ENCODE assay signal across 8 cellular contexts in genomic region chr9:35923927-35924763, GRCh38. TPM values are rescaled to one million over a fixed set of nuclear protein-coding genes. Genes with fewer than 3 reads are reported as not detected.
A peak's percentile ranks its signal among the peaks of the same experiment; 100 is the strongest.
DNase-seq lines count a peak whose midpoint lies in the region; ATAC-seq and TF ChIP-seq lines count a peak whose summit lies in the region.

No MANE protein-coding gene starts in this region.

- peak; percentile 97 to 98 for ATAC-seq in activated T-cell treated with anti-CD3 and anti-CD28 coated beads, Interleukin-2, amount 50 U/mL, for 4 hours
- ATAC-seq in left cardiac atrium: peak; percentile 65 to 97
- no peak for ATAC-seq in HG03108 (IDR thresholded peaks at IDR 0.05; ENCODE audit: unreplicated experiment)

- H3K27me3 ChIP-seq in BE2C: no peaks in the 10 kb centered on the region

- DNase-seq in DMS 273 (lab: John Stamatoyannopoulos, UW; ENCODE audit: unreplicated experiment): peak; percentile 36
- no peak for DNase-seq in DMS 273 treated with DMSO at 0.1 percent for 48 hours (lab: John Stamatoyannopoulos, UW)
- DNase-seq in activated T-cell treated with anti-CD3 and anti-CD28 coated beads, Interleukin-2, amount 50 U/mL, for 4 hours: no peak
- no peak for DNase-seq in left cardiac atrium
- DNase-seq in stimulated activated CD4-positive, alpha-beta T cell treated with anti-CD3 and anti-CD28 coated beads, Interleukin-15, amount 100 ng/mL, for 24 hours: peak; percentile 70
- DNase-seq in nephron progenitor cell: no peak
- DNase-seq in BE2C: no peak

- H3K4me3 Mint-ChIP-seq in activated T-cell treated with anti-CD3 and anti-CD28 coated beads, Interleukin-2, amount 50 U/mL, for 4 hours: no peak overlapping the region
- no peak overlapping the region for H3K4me3 Mint-ChIP-seq in nephron progenitor cell

- H3K4me1 Mint-ChIP-seq in activated T-cell treated with anti-CD3 and anti-CD28 coated beads, Interleukin-2, amount 50 U/mL, for 4 hours (ENCODE audit: low read depth): peaks cover 10% of the 10 kb centered on the region
- H3K4me1 Mint-ChIP-seq in nephron progenitor cell: peaks cover 10% of the 10 kb centered on the region

- no peak overlapping the region for H3K27ac Mint-ChIP-seq in nephron progenitor cell

- no peaks in the 10 kb centered on the region for H3K27me3 Mint-ChIP-seq in activated T-cell treated with anti-CD3 and anti-CD28 coated beads, Interleukin-2, amount 50 U/mL, for 4 hours (ENCODE audit: low read depth)
- peaks cover 20% of the 10 kb centered on the region for H3K27me3 Mint-ChIP-seq in nephron progenitor cell (ENCODE audit: low read depth, poor library complexity)

- no peak overlapping the region for H3K4me3 ChIP-seq in BE2C (ENCODE audit: low read depth, low read length)

- no peaks in the 10 kb centered on the region for H3K9me3 Mint-ChIP-seq in activated T-cell treated with anti-CD3 and anti-CD28 coated beads, Interleukin-2, amount 50 U/mL, for 4 hours
- no peaks in the 10 kb centered on the region for H3K9me3 Mint-ChIP-seq in nephron progenitor cell

- no peaks in the 10 kb centered on the region for H3K9me3 ChIP-seq in BE2C

- no peaks in the 10 kb centered on the region for H3K36me3 Mint-ChIP-seq in activated T-cell treated with anti-CD3 and anti-CD28 coated beads, Interleukin-2, amount 50 U/mL, for 4 hours (ENCODE audit: insufficient read depth)
- no peaks in the 10 kb centered on the region for H3K36me3 Mint-ChIP-seq in nephron progenitor cell (ENCODE audit: low read depth)

- TF ChIP-seq CTCF in nephron progenitor cell (IDR thresholded peaks at IDR 0.05): no peak
- no peak for TF ChIP-seq CTCF in BE2C (IDR thresholded peaks at IDR 0.05; ENCODE audit: low read depth, low read length)

- no peaks in the 10 kb centered on the region for H3K4me1 ChIP-seq in BE2C

- intact Hi-C loops in left cardiac atrium (cut with DNase I): no loop called here

- H3K36me3 ChIP-seq in BE2C: no peaks in the 10 kb centered on the region

RNA-seq across cellular contexts. Expression of gene SPAAR, which starts 14.9 kb away (rescaled TPM):
- total RNA-seq in activated T-cell treated with anti-CD3 and anti-CD28 coated beads, Interleukin-2, amount 50 U/mL, for 4 hours: not detected
- total RNA-seq in left cardiac atrium: 10 to 100 TPM in 1 of 2 donors, 1 to 10 TPM in 1; 7.6 to 13.1 TPM
- polyA plus RNA-seq in BE2C (2012; ENCODE audit: insufficient read depth, insufficient read length, low read depth): not detected

RNA-seq across cellular contexts. Expression of gene HRCT1, which starts 18.1 kb away (rescaled TPM):
- not detected for total RNA-seq in activated T-cell treated with anti-CD3 and anti-CD28 coated beads, Interleukin-2, amount 50 U/mL, for 4 hours
- total RNA-seq in left cardiac atrium: 1 to 10 TPM; 4.6 to 9.3 TPM
- polyA plus RNA-seq in BE2C (2012; ENCODE audit: insufficient read depth, insufficient read length, low read depth): not detected

RNA-seq across cellular contexts. Expression of gene OR2S2, which starts 33.8 kb away (rescaled TPM):
- total RNA-seq in activated T-cell treated with anti-CD3 and anti-CD28 coated beads, Interleukin-2, amount 50 U/mL, for 4 hours: not detected
- total RNA-seq in left cardiac atrium: not detected
- polyA plus RNA-seq in BE2C (2012; ENCODE audit: insufficient read depth, insufficient read length, low read depth): not detected

RNA-seq across cellular contexts. Expression of gene OR13J1, which starts 53.9 kb away (rescaled TPM):
- total RNA-seq in activated T-cell treated with anti-CD3 and anti-CD28 coated beads, Interleukin-2, amount 50 U/mL, for 4 hours: not detected
- total RNA-seq in left cardiac atrium: not detected
- not detected for polyA plus RNA-seq in BE2C (2012; ENCODE audit: insufficient read depth, insufficient read length, low read depth)

Comparison
In these comparisons a context has a peak if more than half of its experiments do, and no peak if none do; other contexts are left out.
1. DNase-seq: peak in DMS 273 (single experiment) and stimulated activated CD4-positive, alpha-beta T cell treated with anti-CD3 and anti-CD28 coated beads, Interleukin-15, amount 100 ng/mL, for 24 hours (single experiment); none in DMS 273 treated with DMSO at 0.1 percent for 48 hours (single experiment), activated T-cell treated with anti-CD3 and anti-CD28 coated beads, Interleukin-2, amount 50 U/mL, for 4 hours (single experiment), left cardiac atrium (single experiment), nephron progenitor cell (single experiment) and BE2C (single experiment).
2. RNA of gene SPAAR, which starts 14.9 kb away (total RNA-seq): 7.6 to 13.1 TPM in left cardiac atrium; not detected in activated T-cell treated with anti-CD3 and anti-CD28 coated beads, Interleukin-2, amount 50 U/mL, for 4 hours; every median in the first group is over 4 times any median in the second.
3. RNA of gene HRCT1, which starts 18.1 kb away (total RNA-seq): 4.6 to 9.3 TPM in left cardiac atrium; not detected in activated T-cell treated with anti-CD3 and anti-CD28 coated beads, Interleukin-2, amount 50 U/mL, for 4 hours; every median in the first group is over 4 times any median in the second.